Comparison of ENCODE assay signal across 14 cellular contexts in genomic region chr13:104318121-104318520, GRCh38.
DNase-seq lines count a peak whose midpoint lies in the region; ATAC-seq, FAIRE-seq and TF ChIP-seq lines count a peak whose summit lies in the region.
"Had no signal": no experiment of that assay in that cellular context is flagged by ENCODE, and none has a peak within 500 bp of the region (broad histone marks: within the 10 kb centered on the region; RNA-seq: fewer than 3 reads in every experiment).

No MANE protein-coding gene starts in this region.

- intact Hi-C loops in right lobe of liver (cut with DNase I): no loop called here
- intact Hi-C loops in Calu3 (cut with micrococcal nuclease; ENCODE audit: unreplicated experiment): loop anchor here (1.0 to 5.0 kb wide), 3 partner anchors 211 to 436 kb away; no protein-coding TSS in a partner anchor

- H3K4me3 ChIP-seq in right lobe of liver: no peak overlapping the region

- no TSS peak for BruUV-seq in Calu3 (replicated peaks; lab: Mats Ljungman, UMichigan)

- ATAC-seq in right lobe of liver: no peak
- ATAC-seq: activated CD4-positive, alpha-beta T cell treated with anti-CD3 and anti-CD28 coated beads for 36 hours; left lobe of liver had no signal

- no peaks in the 10 kb centered on the region for H3K9me3 ChIP-seq in right lobe of liver

- no peak overlapping the region for H3K27ac Mint-ChIP-seq in nephron
- H3K27ac Mint-ChIP-seq in Calu3 (ENCODE audit: unreplicated experiment): no peak overlapping the region
- H3K27ac Mint-ChIP-seq: activated CD4-positive, alpha-beta T cell treated with anti-CD3 and anti-CD28 coated beads for 36 hours had no signal

- H3K9me3 Mint-ChIP-seq in nephron: peaks cover 3% of the 10 kb centered on the region
- H3K9me3 Mint-ChIP-seq in Calu3 (ENCODE audit: low read depth, unreplicated experiment): no peaks in the 10 kb centered on the region

- TF ChIP-seq CTCF in nephron (IDR thresholded peaks at IDR 0.05; ENCODE audit: unreplicated experiment in 3 of 3) (peak; percentile 71 to 72 (median 71)), right lobe of liver (IDR thresholded peaks at IDR 0.05) (no peak), Calu3 (IDR thresholded peaks at IDR 0.05; ENCODE audit: unreplicated experiment) (no peak)

- FAIRE-seq in H54 (lab: Jason Lieb, UNC) (peak; percentile 50), GM19239 (lab: Jason Lieb, UNC) (no peak)
- FAIRE-seq: urothelium cell line had no signal

- H3K27me3 ChIP-seq in right lobe of liver: no peaks in the 10 kb centered on the region

- no peaks in the 10 kb centered on the region for H3K27me3 Mint-ChIP-seq in nephron (ENCODE audit: low read depth)
- H3K27me3 Mint-ChIP-seq in Calu3 (ENCODE audit: unreplicated experiment): no peaks in the 10 kb centered on the region
- H3K27me3 Mint-ChIP-seq: activated CD4-positive, alpha-beta T cell treated with anti-CD3 and anti-CD28 coated beads for 36 hours had no signal

- TF ChIP-seq POLR2A in H54 (IDR thresholded peaks at IDR 0.05; ENCODE audit: low read depth, low read length) (no peak), right lobe of liver (IDR thresholded peaks at IDR 0.05) (no peak)

- no peak for DNase-seq in H54 (ENCODE audit: insufficient read length, low spot score)
- peak; percentile 15 for DNase-seq in NCI-H2227 (lab: John Stamatoyannopoulos, UW; ENCODE audit: unreplicated experiment)
- DNase-seq in cerebellum (ENCODE audit: low spot score): peak; percentile 1
- DNase-seq in NCI-H2196 (lab: John Stamatoyannopoulos, UW; ENCODE audit: unreplicated experiment): no peak
- no peak for DNase-seq in right lobe of liver
- no peak for DNase-seq in Calu3
- no peak for DNase-seq in GM19239 (ENCODE audit: insufficient read length, low spot score)
- DNase-seq: activated CD4-positive, alpha-beta T cell treated with anti-CD3 and anti-CD28 coated beads for 36 hours; cerebellar nuclear complex; GF-D8; NK-92 treated with Interleukin-12 subunit alpha and Interleukin-12 subunit beta, amount 100 ng/mL, for 24 hours had no signal

- no peaks in the 10 kb centered on the region for H3K4me1 ChIP-seq in right lobe of liver

- no peaks in the 10 kb centered on the region for H3K36me3 ChIP-seq in right lobe of liver

- CTCF ChIA-PET in Calu3 (lab: Charles Lee): no interaction called here

- no peak overlapping the region for H3K4me3 Mint-ChIP-seq in nephron
- no peak overlapping the region for H3K4me3 Mint-ChIP-seq in Calu3 (ENCODE audit: low read depth, unreplicated experiment)
- H3K4me3 Mint-ChIP-seq: activated CD4-positive, alpha-beta T cell treated with anti-CD3 and anti-CD28 coated beads for 36 hours had no signal

- H3K36me3 Mint-ChIP-seq in nephron (ENCODE audit: low read depth) (no peaks in the 10 kb centered on the region), Calu3 (ENCODE audit: insufficient read depth, unreplicated experiment) (no peaks in the 10 kb centered on the region)

- WGBS in right lobe of liver (ENCODE audit: insufficient coverage, low coverage, low lambda C conversion rate, missing lambda C conversion rate): 24% methylated on average over 1 of the region's 1 CpG

- peaks cover 6% of the 10 kb centered on the region for H3K4me1 Mint-ChIP-seq in nephron
- no peaks in the 10 kb centered on the region for H3K4me1 Mint-ChIP-seq in Calu3 (ENCODE audit: low read depth, unreplicated experiment)
- H3K4me1 Mint-ChIP-seq: activated CD4-positive, alpha-beta T cell treated with anti-CD3 and anti-CD28 coated beads for 36 hours had no signal

- no peak overlapping the region for H3K27ac ChIP-seq in right lobe of liver

Comparison
In these comparisons a context has a peak if more than half of its experiments do, and no peak if none do; other contexts are left out.
1. DNase-seq: peak in NCI-H2227 (single experiment) and cerebellum (single experiment); none in H54 (single experiment), NCI-H2196 (single experiment), right lobe of liver (0 of 3), Calu3 (single experiment) and GM19239 (single experiment).
2. CTCF ChIP-seq: peak in nephron (3 of 3); none in right lobe of liver (0 of 4) and Calu3 (single experiment).